In genomic region chr2:143263045-143263625, GRCh38 we compare ENCODE assay signal across 10 cellular contexts.
A peak's percentile ranks its signal among the peaks of the same experiment; 100 is the strongest.
DNase-seq lines count a peak whose midpoint lies in the region; ATAC-seq and TF ChIP-seq lines count a peak whose summit lies in the region.
"Had no signal": no experiment of that assay in that cellular context is flagged by ENCODE, and none has a peak within 500 bp of the region (broad histone marks: within the 10 kb centered on the region; RNA-seq: fewer than 3 reads in every experiment).

No MANE protein-coding gene starts in this region.

- H3K4me1 ChIP-seq in BLaER1 treated with 17β-estradiol and CSF1 and Interleukin-3, amounts not matched to agents 10 nM and 100 nM, result peaks cover 31 to 60% (median 39%) of the 10 kb centered on the region in 10 experiments

- TF ChIP-seq CTCF in WERI-Rb-1 (IDR thresholded peaks at IDR 0.05; ENCODE audit: low read depth, low read length), result peak; percentile 63
- TF ChIP-seq CTCF in glutamatergic neuron (IDR thresholded peaks at IDR 0.05; ENCODE audit: partially characterized antibody, unreplicated experiment), result peak; percentile 29

- no peaks in the 10 kb centered on the region for H3K9me3 Mint-ChIP-seq in glutamatergic neuron (ENCODE audit: unreplicated experiment)

- H3K9ac ChIP-seq in BLaER1 treated with 17β-estradiol and CSF1 and Interleukin-3, amounts not matched to agents 10 nM and 100 nM, result peak overlapping the region in 4 of 11 experiments; percentile 20 to 75 (median 64); a peak in 5 of 22 replicates

- H3K27me3 ChIP-seq in BLaER1 treated with 17β-estradiol and CSF1 and Interleukin-3, amounts not matched to agents 10 nM and 100 nM, result no peaks in the 10 kb centered on the region
- H3K27me3 ChIP-seq in H7 (ENCODE audit: control insufficient read depth, insufficient read depth, low read length), result no peaks in the 10 kb centered on the region
- no peaks in the 10 kb centered on the region for H3K27me3 ChIP-seq in WERI-Rb-1 (ENCODE audit: insufficient read depth, low read depth, severe bottlenecking)

- H3K4me3 Mint-ChIP-seq in glutamatergic neuron (ENCODE audit: unreplicated experiment), result no peak overlapping the region
- H3K4me3 Mint-ChIP-seq: nephron had no signal

- H3K4me1 Mint-ChIP-seq in glutamatergic neuron (ENCODE audit: low read depth, unreplicated experiment), result no peaks in the 10 kb centered on the region

- H3K27ac ChIP-seq in BLaER1 treated with 17β-estradiol and CSF1 and Interleukin-3, amounts not matched to agents 10 nM and 100 nM, result peak overlapping the region; percentile 48 to 97 (median 80); a peak in 21 of 22 replicates
- H3K27ac ChIP-seq in WERI-Rb-1, result no peak overlapping the region

- peak overlapping the region in 10 of 11 experiments; percentile 51 to 72 (median 66); a peak in 14 of 22 replicates for H3K4me2 ChIP-seq in BLaER1 treated with 17β-estradiol and CSF1 and Interleukin-3, amounts not matched to agents 10 nM and 100 nM

- H3K36me3 Mint-ChIP-seq in glutamatergic neuron (ENCODE audit: unreplicated experiment), result no peaks in the 10 kb centered on the region

- H3K27me3 Mint-ChIP-seq in glutamatergic neuron (ENCODE audit: unreplicated experiment), result no peaks in the 10 kb centered on the region

- peaks cover 0 to 21% (median 16%) of the 10 kb centered on the region in 11 experiments; a peak in 15 of 22 replicates for H3K9me3 ChIP-seq in BLaER1 treated with 17β-estradiol and CSF1 and Interleukin-3, amounts not matched to agents 10 nM and 100 nM (replicated peaks in 1 of 11)
- no peaks in the 10 kb centered on the region for H3K9me3 ChIP-seq in WERI-Rb-1 (ENCODE audit: severe bottlenecking)

- H4K20me1 ChIP-seq in BLaER1 treated with 17β-estradiol and CSF1 and Interleukin-3, amounts not matched to agents 10 nM and 100 nM, result no peaks in the 10 kb centered on the region

- no peak overlapping the region for H3K4me3 ChIP-seq in BLaER1 treated with 17β-estradiol and CSF1 and Interleukin-3, amounts not matched to agents 10 nM and 100 nM
- no peak overlapping the region for H3K4me3 ChIP-seq in H7 (ENCODE audit: insufficient read depth, low read depth, low read length)
- no peak overlapping the region for H3K4me3 ChIP-seq in WERI-Rb-1 (ENCODE audit: low read depth, low read length)

- peaks cover 0 to 27% (median 12%) of the 10 kb centered on the region in 11 experiments; a peak in 13 of 22 replicates for H3K36me3 ChIP-seq in BLaER1 treated with 17β-estradiol and CSF1 and Interleukin-3, amounts not matched to agents 10 nM and 100 nM
- H3K36me3 ChIP-seq in H7 (replicated peaks; ENCODE audit: control insufficient read depth, insufficient read depth, low read length) (no peaks in the 10 kb centered on the region), WERI-Rb-1 (no peaks in the 10 kb centered on the region)

- peak; percentile 12 for DNase-seq in H7
- DNase-seq in WERI-Rb-1, result peak; percentile 18
- no peak for DNase-seq in glutamatergic neuron
- DNase-seq in SKM-1 treated with dmso at 0.1 percent for 144 hours (lab: John Stamatoyannopoulos, UW; ENCODE audit: unreplicated experiment), result no peak
- no peak for DNase-seq in NCI-H1436 treated with DMSO at 0.1 percent for 48 hours (lab: John Stamatoyannopoulos, UW)
- no peak for DNase-seq in cerebellar cortex (ENCODE audit: low spot score)
- DNase-seq: NCI-H526 treated with DMSO at 0.1 percent for 48 hours had no signal

- H3K27ac Mint-ChIP-seq in glutamatergic neuron (ENCODE audit: unreplicated experiment), result no peak overlapping the region
- H3K27ac Mint-ChIP-seq: nephron had no signal

- ATAC-seq in SK-N-SH treated with all-trans-retinoic acid at 6 μM for 48 hours, result no peak

TF ChIP-seq in SK-N-SH treated with all-trans-retinoic acid at 6 μM for 48 hours, 23 proteins besides CTCF, POLR2A, EP300 and RAD21:
- TF ChIP-seq ZFP3 (CRISPR knock-in tag; IDR thresholded peaks at IDR 0.05) (no peak), PATZ1 (CRISPR knock-in tag; IDR thresholded peaks at IDR 0.05; ENCODE audit: borderline replicate concordance) (no peak), SNAI2 (CRISPR knock-in tag; IDR thresholded peaks at IDR 0.05) (no peak), TCF4 (CRISPR knock-in tag; IDR thresholded peaks at IDR 0.05; ENCODE audit: borderline replicate concordance) (no peak), ARNTL (CRISPR knock-in tag; IDR thresholded peaks at IDR 0.05; ENCODE audit: borderline replicate concordance, low read depth) (no peak), ZNF8 (CRISPR knock-in tag; IDR thresholded peaks at IDR 0.05) (no peak), OSR1 (CRISPR knock-in tag; IDR thresholded peaks at IDR 0.05) (no peak), ESRRG (CRISPR knock-in tag; IDR thresholded peaks at IDR 0.05) (no peak), TSHZ2 (CRISPR knock-in tag; IDR thresholded peaks at IDR 0.05) (no peak), GLIS3 (CRISPR knock-in tag; IDR thresholded peaks at IDR 0.05) (no peak), ZNF565 (CRISPR knock-in tag; conservative IDR thresholded peaks at IDR 0.05; ENCODE audit: low read depth) (no peak), TOX (CRISPR knock-in tag; IDR thresholded peaks at IDR 0.05; ENCODE audit: borderline replicate concordance) (no peak), POU6F1 (CRISPR knock-in tag; IDR thresholded peaks at IDR 0.05; ENCODE audit: borderline replicate concordance, low read depth) (no peak)

Comparison
In these comparisons a context has a peak if more than half of its experiments do, and no peak if none do; other contexts are left out.
1. DNase-seq: peak in H7 (single experiment) and WERI-Rb-1 (single experiment); none in glutamatergic neuron (single experiment), SKM-1 treated with dmso at 0.1 percent for 144 hours (single experiment), NCI-H1436 treated with DMSO at 0.1 percent for 48 hours (single experiment) and cerebellar cortex (single experiment).